In the genomic region with DNA sequence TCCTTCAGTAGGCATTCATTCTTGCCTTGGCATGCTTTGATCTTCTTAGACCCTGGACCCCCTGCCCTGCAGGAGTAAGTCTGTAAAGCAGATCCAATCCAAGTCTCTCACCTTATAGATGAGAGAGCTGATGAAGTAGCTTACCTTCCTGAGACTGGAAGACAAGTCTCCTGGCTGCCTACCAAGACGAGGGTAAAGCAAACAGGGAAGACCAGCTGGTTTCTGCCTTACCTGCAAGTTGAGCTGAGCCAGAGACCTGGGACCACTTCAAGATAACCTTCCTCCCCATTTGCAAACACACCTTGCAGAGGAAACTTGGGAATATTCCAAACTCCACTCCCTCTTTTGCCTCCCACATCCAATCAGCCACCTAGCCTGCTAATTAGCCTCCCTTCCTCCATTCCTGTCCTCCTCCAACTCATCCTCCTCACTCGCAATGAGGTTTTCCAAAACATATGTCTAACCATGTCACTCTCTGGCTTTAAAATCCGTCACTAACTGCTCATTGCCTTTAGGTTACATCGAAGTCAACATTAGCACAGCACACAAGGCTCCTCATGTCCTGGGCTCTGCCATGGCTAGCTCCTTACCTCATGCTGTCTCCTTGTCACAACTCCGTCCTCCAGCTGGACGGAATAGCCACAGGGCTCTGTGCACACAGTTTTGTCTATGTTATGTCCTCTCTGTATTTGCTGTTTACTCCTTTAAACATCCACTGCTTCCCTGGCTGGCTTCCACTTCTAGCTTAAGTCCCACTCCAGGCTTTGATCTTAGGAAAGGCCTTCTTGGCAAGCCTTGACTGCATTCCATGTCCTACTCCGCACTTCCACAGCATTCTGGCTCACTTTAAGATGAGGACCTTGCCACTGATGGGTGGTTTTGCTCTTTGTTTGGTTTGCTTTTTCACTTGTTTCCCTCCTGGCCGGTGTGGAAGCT, we compare ENCODE assay signal across 1 cellular context.
TF ChIP-seq lines count a peak whose summit lies in the region.

No MANE protein-coding gene starts in this region.

TF ChIP-seq in H1, 55 proteins besides CTCF, POLR2A, EP300 and RAD21:
- 0 out of 2 replicates have a peak, but pooled peaks have one; percentile 26 for TF ChIP-seq TEAD4 (IDR thresholded peaks at IDR 0.05; ENCODE audit: low read depth, low read length)
- no peak for TF ChIP-seq BRCA1 (IDR thresholded peaks at IDR 0.05; ENCODE audit: low read depth, low read length)
- TF ChIP-seq RNF2 (IDR thresholded peaks at IDR 0.05; ENCODE audit: borderline replicate concordance, low read depth, low read length, missing control alignments, poor library complexity, severe bottlenecking), result peak; percentile 74
- TF ChIP-seq CBX8 (IDR thresholded peaks at IDR 0.05; ENCODE audit: borderline replicate concordance, low read depth, low read length), result peak; percentile 43; the same call in 1 of the 2 replicates
- peak; percentile 78 for TF ChIP-seq SUZ12 (IDR thresholded peaks at IDR 0.05; ENCODE audit: low read length)
- peak; percentile 60 for TF ChIP-seq EZH2 (IDR thresholded peaks at IDR 0.05; ENCODE audit: low read depth, low read length, severe bottlenecking)
